ENCODE assay signal across 22 cellular contexts in genomic region chr9:70304810-70305209, GRCh38.
"Had no signal": no experiment of that assay in that cellular context is flagged by ENCODE, and none has a peak within 500 bp of the region (broad histone marks: within the 10 kb centered on the region; RNA-seq: fewer than 3 reads in every experiment).

No MANE protein-coding gene starts in this region.

- H3K27ac ChIP-seq: Peyer's patch, SJSA1, WERI-Rb-1 had no signal

- H3K27me3 Mint-ChIP-seq: activated CD8-positive, alpha-beta memory T cell treated with anti-CD3 and anti-CD28 coated beads, Interleukin-2, amount 10 ng/mL, durations not matched to agents 7 days and 5 days; activated naive CD4-positive, alpha-beta T cell treated with anti-CD3 and anti-CD28 coated beads, Interleukin-2, amount 50 U/mL, for 24 hours; activated T-cell treated with anti-CD3 and anti-CD28 coated beads, Interleukin-2, amount 50 U/mL, for 24 hours; central memory CD8-positive, alpha-beta T cell had no signal

- H3K4me1 ChIP-seq: Peyer's patch, SJSA1 had no signal

- H3K9me3 ChIP-seq: Peyer's patch, SJSA1 had no signal

- H3K27me3 ChIP-seq: Peyer's patch, SJSA1 had no signal

- H3K4me3 ChIP-seq: Peyer's patch, SJSA1 had no signal

- H3K4me3 Mint-ChIP-seq: activated CD8-positive, alpha-beta memory T cell treated with anti-CD3 and anti-CD28 coated beads, Interleukin-2, amount 10 ng/mL, durations not matched to agents 7 days and 5 days; activated naive CD4-positive, alpha-beta T cell treated with anti-CD3 and anti-CD28 coated beads, Interleukin-2, amount 50 U/mL, for 24 hours; activated T-cell treated with anti-CD3 and anti-CD28 coated beads, Interleukin-2, amount 50 U/mL, for 24 hours; activated T-helper 1 cell treated with anti-CD3 and anti-CD28 coated beads, Interleukin-12 subunit alpha, Interleukin-12 subunit beta, Interleukin-2, Interleukin-4 antibody, amounts not matched to agents 30 ng/mL and 10 ng/mL and 1 ng/mL, durations not matched to agents 14 hours and 24 hours and 36 hours; central memory CD8-positive, alpha-beta T cell had no signal

- ATAC-seq: activated CD8-positive, alpha-beta memory T cell treated with anti-CD3 and anti-CD28 coated beads, Interleukin-2, amount 10 ng/mL, durations not matched to agents 7 days and 5 days had no signal

- DNase-seq: activated CD4-positive, alpha-beta T cell treated with anti-CD3 and anti-CD28 coated beads for 4 hours; activated CD8-positive, alpha-beta memory T cell treated with anti-CD3 and anti-CD28 coated beads, Interleukin-2, amount 10 ng/mL, durations not matched to agents 7 days and 5 days; activated effector memory CD4-positive, alpha-beta T cell treated with Interleukin-2 at 50 U/mL for 16 hours; activated naive CD4-positive, alpha-beta T cell; activated T-cell treated with anti-CD3 and anti-CD28 coated beads, Interleukin-2, amount 50 U/mL, for 24 hours; aorta; Kasumi-1; NCI-H1105 treated with DMSO at 0.1 percent for 48 hours; NCI-H1436 treated with DMSO at 0.1 percent for 48 hours; NCI-H187; NCI-H2081 treated with DMSO at 0.1 percent for 48 hours; NCI-H446; NCI-H524; Peyer's patch; SHP77; T-helper 2 cell; T1000; WERI-Rb-1 had no signal

- H3K27ac Mint-ChIP-seq: activated CD8-positive, alpha-beta memory T cell treated with anti-CD3 and anti-CD28 coated beads, Interleukin-2, amount 10 ng/mL, durations not matched to agents 7 days and 5 days; activated naive CD4-positive, alpha-beta T cell treated with anti-CD3 and anti-CD28 coated beads, Interleukin-2, amount 50 U/mL, for 24 hours; activated T-cell treated with anti-CD3 and anti-CD28 coated beads, Interleukin-2, amount 50 U/mL, for 24 hours; activated T-helper 1 cell treated with anti-CD3 and anti-CD28 coated beads, Interleukin-12 subunit alpha, Interleukin-12 subunit beta, Interleukin-2, Interleukin-4 antibody, amounts not matched to agents 30 ng/mL and 10 ng/mL and 1 ng/mL, durations not matched to agents 14 hours and 24 hours and 36 hours had no signal
